In the genomic region with DNA sequence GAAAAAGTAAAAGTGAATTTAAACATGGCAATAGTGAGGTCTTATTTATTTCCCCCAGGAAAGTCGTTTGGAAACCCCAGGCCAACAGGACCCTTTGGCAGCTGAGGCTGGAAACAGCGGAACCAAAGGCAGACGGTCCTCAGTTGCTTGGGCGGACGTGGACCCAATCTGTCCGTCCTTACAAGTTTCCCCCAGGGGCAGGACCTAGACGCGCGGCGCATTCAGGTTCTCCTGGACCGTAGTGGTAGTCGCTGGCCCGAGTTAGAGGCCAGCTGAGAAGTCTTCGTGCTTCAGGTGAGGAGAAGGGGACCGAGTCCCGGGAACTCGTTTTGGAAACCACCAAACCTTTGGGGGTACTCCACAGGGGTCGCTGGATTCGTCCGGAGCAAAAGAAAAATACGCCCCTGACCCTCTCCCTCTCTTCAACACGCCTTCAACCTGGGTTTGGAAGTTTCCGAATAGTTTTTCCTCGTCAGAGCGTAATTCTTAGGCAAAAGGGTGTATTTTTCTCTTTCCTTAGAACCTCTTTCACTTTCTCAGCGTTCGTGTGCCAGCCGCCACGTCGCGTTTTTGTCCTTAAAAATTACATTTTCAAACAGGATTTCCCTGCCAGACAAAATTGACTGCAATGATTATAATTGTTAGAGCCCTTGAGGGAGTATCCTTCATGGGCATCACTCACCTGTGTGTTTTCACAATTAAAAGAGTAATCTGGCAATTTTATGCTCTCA, we compare ENCODE assay signal across 1 cellular context.
TF ChIP-seq lines count a peak whose summit lies in the region.

No MANE protein-coding gene starts in this region.

TF ChIP-seq in K562, 482 proteins besides CTCF, POLR2A, EP300 and RAD21 (continued from another document and continues in another):
- TF ChIP-seq, protein P1, sequence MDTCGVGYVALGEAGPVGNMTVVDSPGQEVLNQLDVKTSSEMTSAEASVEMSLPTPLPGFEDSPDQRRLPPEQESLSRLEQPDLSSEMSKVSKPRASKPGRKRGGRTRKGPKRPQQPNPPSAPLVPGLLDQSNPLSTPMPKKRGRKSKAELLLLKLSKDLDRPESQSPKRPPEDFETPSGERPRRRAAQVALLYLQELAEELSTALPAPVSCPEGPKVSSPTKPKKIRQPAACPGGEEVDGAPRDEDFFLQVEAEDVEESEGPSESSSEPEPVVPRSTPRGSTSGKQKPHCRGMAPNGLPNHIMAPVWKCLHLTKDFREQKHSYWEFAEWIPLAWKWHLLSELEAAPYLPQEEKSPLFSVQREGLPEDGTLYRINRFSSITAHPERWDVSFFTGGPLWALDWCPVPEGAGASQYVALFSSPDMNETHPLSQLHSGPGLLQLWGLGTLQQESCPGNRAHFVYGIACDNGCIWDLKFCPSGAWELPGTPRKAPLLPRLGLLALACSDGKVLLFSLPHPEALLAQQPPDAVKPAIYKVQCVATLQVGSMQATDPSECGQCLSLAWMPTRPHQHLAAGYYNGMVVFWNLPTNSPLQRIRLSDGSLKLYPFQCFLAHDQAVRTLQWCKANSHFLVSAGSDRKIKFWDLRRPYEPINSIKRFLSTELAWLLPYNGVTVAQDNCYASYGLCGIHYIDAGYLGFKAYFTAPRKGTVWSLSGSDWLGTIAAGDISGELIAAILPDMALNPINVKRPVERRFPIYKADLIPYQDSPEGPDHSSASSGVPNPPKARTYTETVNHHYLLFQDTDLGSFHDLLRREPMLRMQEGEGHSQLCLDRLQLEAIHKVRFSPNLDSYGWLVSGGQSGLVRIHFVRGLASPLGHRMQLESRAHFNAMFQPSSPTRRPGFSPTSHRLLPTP (IDR thresholded peaks at IDR 0.05; ENCODE audit: borderline replicate concordance, extremely low read depth, insufficient read length) = no peak
- TF ChIP-seq NFIC (IDR thresholded peaks at IDR 0.05) = peak; percentile 61
- no peak for TF ChIP-seq NR1H2 (CRISPR knock-in tag; IDR thresholded peaks at IDR 0.05)
- TF ChIP-seq TOE1 (IDR thresholded peaks at IDR 0.05; ENCODE audit: borderline replicate concordance) = peak; percentile 61; the same call in 1 of the 2 replicates
- no peak for TF ChIP-seq TOE1 (CRISPR knock-in tag; IDR thresholded peaks at IDR 0.05; ENCODE audit: borderline replicate concordance, low read depth)
- peak; percentile 88 for TF ChIP-seq HCFC1 (IDR thresholded peaks at IDR 0.05; ENCODE audit: low read depth, low read length)
- TF ChIP-seq RCOR1 (IDR thresholded peaks at IDR 0.05; ENCODE audit: borderline replicate concordance in 1 of 2, low read depth in 2 of 2, low read length in 2 of 2) = peak in 1 of 2 experiments; percentile 58; a peak in 2 of 4 replicates
- TF ChIP-seq, protein P2, sequence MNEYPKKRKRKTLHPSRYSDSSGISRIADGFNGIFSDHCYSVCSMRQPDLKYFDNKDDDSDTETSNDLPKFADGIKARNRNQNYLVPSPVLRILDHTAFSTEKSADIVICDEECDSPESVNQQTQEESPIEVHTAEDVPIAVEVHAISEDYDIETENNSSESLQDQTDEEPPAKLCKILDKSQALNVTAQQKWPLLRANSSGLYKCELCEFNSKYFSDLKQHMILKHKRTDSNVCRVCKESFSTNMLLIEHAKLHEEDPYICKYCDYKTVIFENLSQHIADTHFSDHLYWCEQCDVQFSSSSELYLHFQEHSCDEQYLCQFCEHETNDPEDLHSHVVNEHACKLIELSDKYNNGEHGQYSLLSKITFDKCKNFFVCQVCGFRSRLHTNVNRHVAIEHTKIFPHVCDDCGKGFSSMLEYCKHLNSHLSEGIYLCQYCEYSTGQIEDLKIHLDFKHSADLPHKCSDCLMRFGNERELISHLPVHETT (CRISPR knock-in tag; conservative IDR thresholded peaks at IDR 0.05 in 1 of 2, IDR thresholded peaks at IDR 0.05 in 1 of 2) = peak in 1 of 2 experiments; percentile 55; a peak in 1 of 4 replicates
- TF ChIP-seq, protein P3, sequence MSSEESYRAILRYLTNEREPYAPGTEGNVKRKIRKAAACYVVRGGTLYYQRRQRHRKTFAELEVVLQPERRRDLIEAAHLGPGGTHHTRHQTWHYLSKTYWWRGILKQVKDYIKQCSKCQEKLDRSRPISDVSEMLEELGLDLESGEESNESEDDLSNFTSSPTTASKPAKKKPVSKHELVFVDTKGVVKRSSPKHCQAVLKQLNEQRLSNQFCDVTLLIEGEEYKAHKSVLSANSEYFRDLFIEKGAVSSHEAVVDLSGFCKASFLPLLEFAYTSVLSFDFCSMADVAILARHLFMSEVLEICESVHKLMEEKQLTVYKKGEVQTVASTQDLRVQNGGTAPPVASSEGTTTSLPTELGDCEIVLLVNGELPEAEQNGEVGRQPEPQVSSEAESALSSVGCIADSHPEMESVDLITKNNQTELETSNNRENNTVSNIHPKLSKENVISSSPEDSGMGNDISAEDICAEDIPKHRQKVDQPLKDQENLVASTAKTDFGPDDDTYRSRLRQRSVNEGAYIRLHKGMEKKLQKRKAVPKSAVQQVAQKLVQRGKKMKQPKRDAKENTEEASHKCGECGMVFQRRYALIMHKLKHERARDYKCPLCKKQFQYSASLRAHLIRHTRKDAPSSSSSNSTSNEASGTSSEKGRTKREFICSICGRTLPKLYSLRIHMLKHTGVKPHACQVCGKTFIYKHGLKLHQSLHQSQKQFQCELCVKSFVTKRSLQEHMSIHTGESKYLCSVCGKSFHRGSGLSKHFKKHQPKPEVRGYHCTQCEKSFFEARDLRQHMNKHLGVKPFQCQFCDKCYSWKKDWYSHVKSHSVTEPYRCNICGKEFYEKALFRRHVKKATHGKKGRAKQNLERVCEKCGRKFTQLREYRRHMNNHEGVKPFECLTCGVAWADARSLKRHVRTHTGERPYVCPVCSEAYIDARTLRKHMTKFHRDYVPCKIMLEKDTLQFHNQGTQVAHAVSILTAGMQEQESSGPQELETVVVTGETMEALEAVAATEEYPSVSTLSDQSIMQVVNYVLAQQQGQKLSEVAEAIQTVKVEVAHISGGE (CRISPR knock-in tag; IDR thresholded peaks at IDR 0.05) = peak; percentile 95 to 100 (median 99)
- TF ChIP-seq CC2D1A (IDR thresholded peaks at IDR 0.05) = no peak
- TF ChIP-seq SIX5 (IDR thresholded peaks at IDR 0.05; ENCODE audit: borderline replicate concordance in 1 of 2, insufficient read depth in 1 of 2, low read depth in 1 of 2, low read length in 2 of 2) = peak in 1 of 2 experiments; percentile 70; a peak in 3 of 4 replicates
- TF ChIP-seq, protein P4, sequence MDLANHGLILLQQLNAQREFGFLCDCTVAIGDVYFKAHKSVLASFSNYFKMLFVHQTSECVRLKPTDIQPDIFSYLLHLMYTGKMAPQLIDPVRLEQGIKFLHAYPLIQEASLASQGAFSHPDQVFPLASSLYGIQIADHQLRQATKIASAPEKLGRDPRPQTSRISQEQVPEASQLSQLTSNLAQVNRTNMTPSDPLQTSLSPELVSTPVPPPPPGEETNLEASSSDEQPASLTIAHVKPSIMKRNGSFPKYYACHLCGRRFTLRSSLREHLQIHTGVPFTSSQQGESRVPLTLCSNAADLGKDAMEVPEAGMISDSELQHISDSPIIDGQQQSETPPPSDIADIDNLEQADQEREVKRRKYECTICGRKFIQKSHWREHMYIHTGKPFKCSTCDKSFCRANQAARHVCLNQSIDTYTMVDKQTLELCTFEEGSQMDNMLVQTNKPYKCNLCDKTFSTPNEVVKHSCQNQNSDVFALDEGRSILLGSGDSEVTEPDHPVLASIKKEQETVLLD (IDR thresholded peaks at IDR 0.05) = peak; percentile 47; the same call in 1 of the 2 replicates
- TF ChIP-seq GTF2A2 (tag; IDR thresholded peaks at IDR 0.05) = peak; percentile 70; the same call in 1 of the 2 replicates
- TF ChIP-seq POLR2G (IDR thresholded peaks at IDR 0.05; ENCODE audit: low read depth, low read length) = peak; percentile 80
- TF ChIP-seq, protein P5, sequence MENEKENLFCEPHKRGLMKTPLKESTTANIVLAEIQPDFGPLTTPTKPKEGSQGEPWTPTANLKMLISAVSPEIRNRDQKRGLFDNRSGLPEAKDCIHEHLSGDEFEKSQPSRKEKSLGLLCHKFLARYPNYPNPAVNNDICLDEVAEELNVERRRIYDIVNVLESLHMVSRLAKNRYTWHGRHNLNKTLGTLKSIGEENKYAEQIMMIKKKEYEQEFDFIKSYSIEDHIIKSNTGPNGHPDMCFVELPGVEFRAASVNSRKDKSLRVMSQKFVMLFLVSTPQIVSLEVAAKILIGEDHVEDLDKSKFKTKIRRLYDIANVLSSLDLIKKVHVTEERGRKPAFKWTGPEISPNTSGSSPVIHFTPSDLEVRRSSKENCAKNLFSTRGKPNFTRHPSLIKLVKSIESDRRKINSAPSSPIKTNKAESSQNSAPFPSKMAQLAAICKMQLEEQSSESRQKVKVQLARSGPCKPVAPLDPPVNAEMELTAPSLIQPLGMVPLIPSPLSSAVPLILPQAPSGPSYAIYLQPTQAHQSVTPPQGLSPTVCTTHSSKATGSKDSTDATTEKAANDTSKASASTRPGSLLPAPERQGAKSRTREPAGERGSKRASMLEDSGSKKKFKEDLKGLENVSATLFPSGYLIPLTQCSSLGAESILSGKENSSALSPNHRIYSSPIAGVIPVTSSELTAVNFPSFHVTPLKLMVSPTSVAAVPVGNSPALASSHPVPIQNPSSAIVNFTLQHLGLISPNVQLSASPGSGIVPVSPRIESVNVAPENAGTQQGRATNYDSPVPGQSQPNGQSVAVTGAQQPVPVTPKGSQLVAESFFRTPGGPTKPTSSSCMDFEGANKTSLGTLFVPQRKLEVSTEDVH (IDR thresholded peaks at IDR 0.05; ENCODE audit: low read depth, partially characterized antibody) = peak; percentile 38
- TF ChIP-seq POU5F1 (IDR thresholded peaks at IDR 0.05; ENCODE audit: borderline replicate concordance, low read depth, low read length, partially characterized antibody) = peak; percentile 47
- peak; percentile 47; the same call in 1 of the 2 replicates for TF ChIP-seq SOX6 (IDR thresholded peaks at IDR 0.05)
- TF ChIP-seq ARNT (IDR thresholded peaks at IDR 0.05) = peak in 1 of 2 experiments; percentile 70; a peak in 1 of 4 replicates
- peak; percentile 56; the same call in 1 of the 2 replicates for TF ChIP-seq CTBP1 (IDR thresholded peaks at IDR 0.05; ENCODE audit: borderline replicate concordance)
- TF ChIP-seq SRF (CRISPR knock-in tag; IDR thresholded peaks at IDR 0.05) = peak in 1 of 2 experiments; percentile 59; a peak in 2 of 4 replicates
- TF ChIP-seq SUPT5H (IDR thresholded peaks at IDR 0.05) = peak; percentile 86
- TF ChIP-seq FOXK2 (conservative IDR thresholded peaks at IDR 0.05 in 1 of 2, IDR thresholded peaks at IDR 0.05 in 1 of 2; ENCODE audit: low read depth in 2 of 2) = peak; percentile 71 to 83
- peak; percentile 26; the same call in 1 of the 2 replicates for TF ChIP-seq ARID1B (IDR thresholded peaks at IDR 0.05)
- TF ChIP-seq, protein P6, sequence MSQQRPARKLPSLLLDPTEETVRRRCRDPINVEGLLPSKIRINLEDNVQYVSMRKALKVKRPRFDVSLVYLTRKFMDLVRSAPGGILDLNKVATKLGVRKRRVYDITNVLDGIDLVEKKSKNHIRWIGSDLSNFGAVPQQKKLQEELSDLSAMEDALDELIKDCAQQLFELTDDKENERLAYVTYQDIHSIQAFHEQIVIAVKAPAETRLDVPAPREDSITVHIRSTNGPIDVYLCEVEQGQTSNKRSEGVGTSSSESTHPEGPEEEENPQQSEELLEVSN (IDR thresholded peaks at IDR 0.05; ENCODE audit: borderline replicate concordance in 1 of 2, extremely low read depth in 1 of 2, insufficient read depth in 1 of 2, insufficient read length in 1 of 2, low read depth in 1 of 2, low read length in 1 of 2, poor library complexity in 1 of 2, severe bottlenecking in 1 of 2) = peak in 1 of 2 experiments; percentile 21
- TF ChIP-seq KAT7 (CRISPR knock-in tag; IDR thresholded peaks at IDR 0.05; ENCODE audit: borderline replicate concordance) = peak; percentile 23; the same call in 1 of the 2 replicates
- no peak for TF ChIP-seq ERF (CRISPR knock-in tag; IDR thresholded peaks at IDR 0.05)
- TF ChIP-seq CREM (IDR thresholded peaks at IDR 0.05; ENCODE audit: low read depth) = peak; percentile 82
- TF ChIP-seq, protein P7, sequence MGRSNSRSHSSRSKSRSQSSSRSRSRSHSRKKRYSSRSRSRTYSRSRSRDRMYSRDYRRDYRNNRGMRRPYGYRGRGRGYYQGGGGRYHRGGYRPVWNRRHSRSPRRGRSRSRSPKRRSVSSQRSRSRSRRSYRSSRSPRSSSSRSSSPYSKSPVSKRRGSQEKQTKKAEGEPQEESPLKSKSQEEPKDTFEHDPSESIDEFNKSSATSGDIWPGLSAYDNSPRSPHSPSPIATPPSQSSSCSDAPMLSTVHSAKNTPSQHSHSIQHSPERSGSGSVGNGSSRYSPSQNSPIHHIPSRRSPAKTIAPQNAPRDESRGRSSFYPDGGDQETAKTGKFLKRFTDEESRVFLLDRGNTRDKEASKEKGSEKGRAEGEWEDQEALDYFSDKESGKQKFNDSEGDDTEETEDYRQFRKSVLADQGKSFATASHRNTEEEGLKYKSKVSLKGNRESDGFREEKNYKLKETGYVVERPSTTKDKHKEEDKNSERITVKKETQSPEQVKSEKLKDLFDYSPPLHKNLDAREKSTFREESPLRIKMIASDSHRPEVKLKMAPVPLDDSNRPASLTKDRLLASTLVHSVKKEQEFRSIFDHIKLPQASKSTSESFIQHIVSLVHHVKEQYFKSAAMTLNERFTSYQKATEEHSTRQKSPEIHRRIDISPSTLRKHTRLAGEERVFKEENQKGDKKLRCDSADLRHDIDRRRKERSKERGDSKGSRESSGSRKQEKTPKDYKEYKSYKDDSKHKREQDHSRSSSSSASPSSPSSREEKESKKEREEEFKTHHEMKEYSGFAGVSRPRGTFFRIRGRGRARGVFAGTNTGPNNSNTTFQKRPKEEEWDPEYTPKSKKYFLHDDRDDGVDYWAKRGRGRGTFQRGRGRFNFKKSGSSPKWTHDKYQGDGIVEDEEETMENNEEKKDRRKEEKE (IDR thresholded peaks at IDR 0.05; ENCODE audit: borderline replicate concordance in 1 of 2, control insufficient read depth in 1 of 2, low read depth in 2 of 2, low read length in 1 of 2) = peak in 1 of 2 experiments; percentile 94; a peak in 2 of 4 replicates
- TF ChIP-seq, protein P8, sequence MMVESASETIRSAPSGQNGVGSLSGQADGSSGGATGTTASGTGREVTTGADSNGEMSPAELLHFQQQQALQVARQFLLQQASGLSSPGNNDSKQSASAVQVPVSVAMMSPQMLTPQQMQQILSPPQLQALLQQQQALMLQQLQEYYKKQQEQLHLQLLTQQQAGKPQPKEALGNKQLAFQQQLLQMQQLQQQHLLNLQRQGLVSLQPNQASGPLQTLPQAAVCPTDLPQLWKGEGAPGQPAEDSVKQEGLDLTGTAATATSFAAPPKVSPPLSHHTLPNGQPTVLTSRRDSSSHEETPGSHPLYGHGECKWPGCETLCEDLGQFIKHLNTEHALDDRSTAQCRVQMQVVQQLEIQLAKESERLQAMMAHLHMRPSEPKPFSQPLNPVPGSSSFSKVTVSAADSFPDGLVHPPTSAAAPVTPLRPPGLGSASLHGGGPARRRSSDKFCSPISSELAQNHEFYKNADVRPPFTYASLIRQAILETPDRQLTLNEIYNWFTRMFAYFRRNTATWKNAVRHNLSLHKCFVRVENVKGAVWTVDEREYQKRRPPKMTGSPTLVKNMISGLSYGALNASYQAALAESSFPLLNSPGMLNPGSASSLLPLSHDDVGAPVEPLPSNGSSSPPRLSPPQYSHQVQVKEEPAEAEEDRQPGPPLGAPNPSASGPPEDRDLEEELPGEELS (CRISPR knock-in tag; IDR thresholded peaks at IDR 0.05; ENCODE audit: borderline replicate concordance) = no peak
- TF ChIP-seq ZBTB1 (CRISPR knock-in tag; IDR thresholded peaks at IDR 0.05; ENCODE audit: borderline replicate concordance, low read depth) = no peak
- TF ChIP-seq ZEB2 (IDR thresholded peaks at IDR 0.05) = peak; percentile 96
- no peak for TF ChIP-seq ZKSCAN8 (CRISPR knock-in tag; IDR thresholded peaks at IDR 0.05)
- TF ChIP-seq ZBED1 (IDR thresholded peaks at IDR 0.05) = peak; percentile 68; the same call in 1 of the 2 replicates
- TF ChIP-seq MTA3 (IDR thresholded peaks at IDR 0.05; ENCODE audit: borderline replicate concordance) = peak; percentile 85
- TF ChIP-seq WHSC1 (IDR thresholded peaks at IDR 0.05; ENCODE audit: low read length) = no peak
- TF ChIP-seq SMAD2 (IDR thresholded peaks at IDR 0.05; ENCODE audit: low read depth, low read length) = no peak
